In genomic region chr22:41043727-41044126, GRCh38 we compare ENCODE assay signal across 20 cellular contexts.
"Had no signal": no experiment of that assay in that cellular context is flagged by ENCODE, and none has a peak within 500 bp of the region (broad histone marks: within the 10 kb centered on the region; RNA-seq: fewer than 3 reads in every experiment).

No MANE protein-coding gene starts in this region.

- H3K36me3 ChIP-seq: left ventricle myocardium inferior had no signal

- ATAC-seq: activated naive CD4-positive, alpha-beta T cell treated with anti-CD3 and anti-CD28 coated beads, Interleukin-2, amount 50 U/mL, for 72 hours; activated T-cell treated with anti-CD3 and anti-CD28 coated beads, Interleukin-2, amount 50 U/mL, for 72 hours; stimulated activated naive B cell treated with anti-CD40 and anti-IgM and Interleukin-4, amounts not matched to agents 10 μg/mL and 1 μg/mL and 100 μg/mL, for 72 hours had no signal

- H3K4me3 ChIP-seq: left ventricle myocardium inferior had no signal

- DNase-seq: activated CD4-positive, alpha-beta T cell treated with anti-CD3 and anti-CD28 coated beads, Interleukin-2, amount 50 U/mL, for 1 hour; activated CD4-positive, CD25-positive, alpha-beta regulatory T cell treated with anti-CD3 and anti-CD28 coated beads, Interleukin-2, amount 50 U/mL, for 72 hours; activated CD8-positive, alpha-beta memory T cell treated with anti-CD3 and anti-CD28 coated beads for 24 hours; activated CD8-positive, alpha-beta memory T cell treated with anti-CD3 and anti-CD28 coated beads, Interleukin-2, amount 50 U/mL, for 48 hours; activated effector memory CD4-positive, alpha-beta T cell treated with anti-CD3 and anti-CD28 coated beads, Interleukin-2, amount 50 U/mL, for 16 hours; activated T-cell treated with anti-CD3 and anti-CD28 coated beads, Interleukin-2, amount 50 U/mL, for 72 hours; cerebellar nuclear complex; cortex of kidney; effector CD4-positive, alpha-beta T cell; immature natural killer cell; kidney glomerular epithelial cell; left ventricle myocardium inferior; mammary epithelial cell; midbrain; nucleus accumbens; retina; stimulated activated naive B cell treated with anti-CD40 and anti-IgM and Interleukin-4, amounts not matched to agents 10 μg/mL and 1 μg/mL and 100 μg/mL, for 72 hours had no signal

- H3K4me3 Mint-ChIP-seq: activated T-cell treated with anti-CD3 and anti-CD28 coated beads, Interleukin-2, amount 50 U/mL, for 72 hours; immature natural killer cell; nephron; stimulated activated naive B cell treated with anti-CD40 and anti-IgM and Interleukin-4, amounts not matched to agents 10 μg/mL and 1 μg/mL and 100 μg/mL, for 72 hours had no signal

- H3K27ac Mint-ChIP-seq: activated naive CD4-positive, alpha-beta T cell treated with anti-CD3 and anti-CD28 coated beads, Interleukin-2, amount 50 U/mL, for 72 hours; activated T-cell treated with anti-CD3 and anti-CD28 coated beads, Interleukin-2, amount 50 U/mL, for 72 hours; immature natural killer cell; nephron; stimulated activated naive B cell treated with anti-CD40 and anti-IgM and Interleukin-4, amounts not matched to agents 10 μg/mL and 1 μg/mL and 100 μg/mL, for 72 hours had no signal

- H3K9me3 ChIP-seq: left ventricle myocardium inferior had no signal

- H3K36me3 Mint-ChIP-seq: activated naive CD4-positive, alpha-beta T cell treated with anti-CD3 and anti-CD28 coated beads, Interleukin-2, amount 50 U/mL, for 72 hours; immature natural killer cell; stimulated activated naive B cell treated with anti-CD40 and anti-IgM and Interleukin-4, amounts not matched to agents 10 μg/mL and 1 μg/mL and 100 μg/mL, for 72 hours had no signal

- H3K9me3 Mint-ChIP-seq: activated naive CD4-positive, alpha-beta T cell treated with anti-CD3 and anti-CD28 coated beads, Interleukin-2, amount 50 U/mL, for 72 hours; activated T-cell treated with anti-CD3 and anti-CD28 coated beads, Interleukin-2, amount 50 U/mL, for 72 hours; immature natural killer cell; stimulated activated naive B cell treated with anti-CD40 and anti-IgM and Interleukin-4, amounts not matched to agents 10 μg/mL and 1 μg/mL and 100 μg/mL, for 72 hours had no signal

- H3K4me1 Mint-ChIP-seq: immature natural killer cell had no signal

- H3K27ac ChIP-seq: left ventricle myocardium inferior, VCaP had no signal
